ENCODE assay signal across 8 cellular contexts in the genomic region with DNA sequence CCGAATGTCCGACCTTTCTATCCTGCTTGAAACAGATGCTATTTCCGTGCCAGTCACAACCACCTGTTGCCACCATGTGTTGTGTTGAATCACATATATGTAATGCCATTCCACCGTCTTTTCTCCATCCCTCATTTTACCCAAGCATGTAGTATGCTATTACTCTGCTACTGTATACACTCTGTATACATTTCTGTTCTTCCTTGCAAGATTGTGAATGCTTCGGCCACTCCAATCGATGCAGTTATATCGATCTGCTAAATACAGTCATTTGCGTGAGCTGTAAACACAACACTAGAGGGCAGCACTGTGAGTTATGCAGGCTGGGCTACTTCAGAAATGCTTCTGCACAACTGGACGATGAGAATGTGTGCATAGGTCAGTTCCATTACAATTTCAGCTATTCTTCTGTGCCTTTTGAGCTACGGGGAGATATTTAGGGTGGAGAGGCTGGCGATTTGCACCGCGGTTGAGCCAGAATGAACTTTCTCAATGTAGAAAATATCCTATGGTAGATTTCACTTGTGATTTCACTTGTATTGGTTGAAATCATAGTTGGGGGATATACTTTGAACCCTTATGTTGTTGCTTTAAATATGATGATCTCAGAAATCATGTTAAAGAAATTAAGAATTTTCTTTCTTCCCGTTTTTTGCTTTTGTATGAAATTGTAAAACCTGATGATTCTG.
DNase-seq lines count a peak whose midpoint lies in the region; ATAC-seq lines count a peak whose summit lies in the region.

No MANE protein-coding gene starts in this region.

- no peaks in the 10 kb centered on the region for H3K27me3 Mint-ChIP-seq in naive B cell

- peak overlapping the region in 1 of 8 donors; percentile 2 for H3K4me3 Mint-ChIP-seq in naive B cell

- DNase-seq in activated T-cell treated with anti-CD3 and anti-CD28 coated beads, Interleukin-2, amount 50 U/mL, for 48 hours, result peak; percentile 22 to 25
- DNase-seq in activated T-cell treated with anti-CD3 and anti-CD28 coated beads for 4 hours (no peak), RKO (ENCODE audit: low spot score) (peak; percentile 54), naive B cell (peak; percentile 42)
- DNase-seq in activated CD8-positive, alpha-beta memory T cell treated with anti-CD3 and anti-CD28 coated beads, Interleukin-2, amount 50 U/mL, for 48 hours, result no peak

- ATAC-seq in GM19463 (IDR thresholded peaks at IDR 0.05; ENCODE audit: unreplicated experiment) (peak; percentile 86), HG03520 (IDR thresholded peaks at IDR 0.05; ENCODE audit: unreplicated experiment) (peak; percentile 83), naive B cell (ENCODE audit: low read depth in 2 of 2) (peak; percentile 54 to 62)

- H3K36me3 Mint-ChIP-seq in naive B cell, result no peaks in the 10 kb centered on the region

- H3K36me3 ChIP-seq in endocrine pancreas (ENCODE audit: control insufficient read depth, insufficient read depth, low read length), result no peaks in the 10 kb centered on the region

- no peaks in the 10 kb centered on the region for H3K9me3 ChIP-seq in endocrine pancreas (ENCODE audit: control insufficient read depth, low read length)

- H3K27me3 ChIP-seq in endocrine pancreas (ENCODE audit: control insufficient read depth, insufficient read depth, low read length), result no peaks in the 10 kb centered on the region

- peaks cover 11 to 28% (median 11%) of the 10 kb centered on the region in 3 donors for H3K4me1 Mint-ChIP-seq in naive B cell

- H3K9me3 Mint-ChIP-seq in naive B cell, result no peaks in the 10 kb centered on the region

- H3K9ac ChIP-seq in endocrine pancreas (ENCODE audit: control insufficient read depth, insufficient read depth, low read length), result no peak overlapping the region

- H3K27ac Mint-ChIP-seq in naive B cell, result peak overlapping the region in 1 of 6 donors; percentile 49

- no peaks in the 10 kb centered on the region for H3K4me1 ChIP-seq in endocrine pancreas (ENCODE audit: control insufficient read depth, insufficient read depth, low read length)

- H3K4me3 ChIP-seq in endocrine pancreas (ENCODE audit: control insufficient read depth, insufficient read depth, low read length), result peak overlapping the region; percentile 16

Comparison
In these comparisons a context has a peak if more than half of its experiments do, and no peak if none do; other contexts are left out.
1. DNase-seq: peak in activated T-cell treated with anti-CD3 and anti-CD28 coated beads, Interleukin-2, amount 50 U/mL, for 48 hours (2 of 2), RKO (single experiment) and naive B cell (single experiment); none in activated T-cell treated with anti-CD3 and anti-CD28 coated beads for 4 hours (single experiment) and activated CD8-positive, alpha-beta memory T cell treated with anti-CD3 and anti-CD28 coated beads, Interleukin-2, amount 50 U/mL, for 48 hours (single experiment).
2. Peak in every context shown above with its lines, with median percentiles within 50 percentile points of each other: ATAC-seq.